In the genomic region with DNA sequence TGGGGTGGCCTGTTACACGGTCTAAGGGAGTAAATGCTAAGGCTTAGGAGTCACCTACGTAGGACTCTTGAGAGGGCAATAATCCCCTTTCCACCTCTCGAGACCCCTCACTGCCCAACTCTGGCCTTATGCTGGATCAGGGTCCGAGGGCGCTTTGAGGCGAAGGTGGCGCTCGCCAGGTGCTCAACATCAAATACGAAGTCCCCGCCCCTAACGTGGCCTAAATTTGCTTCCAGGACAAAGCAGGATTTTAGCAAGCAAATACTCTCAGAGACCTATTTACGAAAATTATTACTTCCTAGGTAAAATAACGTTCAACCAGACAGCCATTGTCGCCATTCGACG, we compare ENCODE assay signal across 8 cellular contexts. TPM values are rescaled to one million over a fixed set of nuclear protein-coding genes. Genes with fewer than 3 reads are reported as not detected.
DNase-seq lines count a peak whose midpoint lies in the region; ATAC-seq and TF ChIP-seq lines count a peak whose summit lies in the region.

No MANE protein-coding gene starts in this region.

- no peaks in the 10 kb centered on the region for H3K9me3 ChIP-seq in skeletal muscle tissue (ENCODE audit: control insufficient read depth in 3 of 3, low read length in 3 of 3)

- H3K4me3 Mint-ChIP-seq in GM23338 (peak overlapping the region; percentile 95), T-cell (peak overlapping the region; percentile 88 to 99 (median 96))

- CTCF ChIA-PET in T-cell (lab: Charles Lee): interaction anchor here in 1 of 2 donors (1.0 to 1.4 kb wide), 3 partner anchors 10 to 560 kb away, joined by 3 to 6 read pairs (median 4); no protein-coding TSS in a partner anchor

- ATAC-seq in GM23338 (no peak), T-cell (replicated peaks in 1 of 4) (no peak), GM21528 (IDR thresholded peaks at IDR 0.05; ENCODE audit: low FRiP score, unreplicated experiment) (no peak), GM18867 (IDR thresholded peaks at IDR 0.05; ENCODE audit: unreplicated experiment) (no peak), HG03175 (IDR thresholded peaks at IDR 0.05; ENCODE audit: unreplicated experiment) (no peak), GM19463 (IDR thresholded peaks at IDR 0.05; ENCODE audit: unreplicated experiment) (no peak)

- peaks cover 35% of the 10 kb centered on the region for H3K79me2 ChIP-seq in GM23338 (replicated peaks; ENCODE audit: insufficient read depth)

- TF ChIP-seq CTCF in GM23338 (conservative IDR thresholded peaks at IDR 0.05; ENCODE audit: low read depth in 2 of 2): no peak
- TF ChIP-seq CTCF in foreskin fibroblast (IDR thresholded peaks at IDR 0.05; ENCODE audit: low read depth, low read length): no peak

- H3K4me3 ChIP-seq in GM23338 (peak overlapping the region; percentile 62), foreskin fibroblast (ENCODE audit: low read depth in 1 of 2, low read length in 2 of 2) (peak overlapping the region; percentile 96 to 97), skeletal muscle tissue (ENCODE audit: low read length in 3 of 3) (peak overlapping the region; percentile 95 to 99 (median 99))

- H3K4me1 ChIP-seq in GM23338 (ENCODE audit: insufficient read depth) (peaks cover 27% of the 10 kb centered on the region), skeletal muscle tissue (ENCODE audit: control insufficient read depth in 3 of 3, insufficient read depth in 3 of 3, low read length in 3 of 3) (peaks cover 16 to 25% (median 22%) of the 10 kb centered on the region in 3 donors)

- POLR2A ChIA-PET in T-cell (lab: Charles Lee): interaction anchor here in 1 of 2 donors (0.7 to 1.2 kb wide), 3 partner anchors 8 to 1127 kb away, joined by 3 to 5 read pairs (median 4); no protein-coding TSS in a partner anchor

- H3K36me3 Mint-ChIP-seq in GM23338 (ENCODE audit: low read depth): no peaks in the 10 kb centered on the region; the same call in 1 of the 3 replicates
- H3K36me3 Mint-ChIP-seq in T-cell: peaks cover 4% of the 10 kb centered on the region

- peaks cover 8% of the 10 kb centered on the region; the same call in 1 of the 2 replicates for H4K20me1 ChIP-seq in GM23338 (replicated peaks; ENCODE audit: insufficient read depth)

- H3K4me1 Mint-ChIP-seq in GM23338 (peaks cover 33% of the 10 kb centered on the region), T-cell (peaks cover 46 to 57% (median 49%) of the 10 kb centered on the region in 3 donors)

- H2AFZ ChIP-seq in GM23338: peak overlapping the region; percentile 77

- peak overlapping the region; percentile 79 for H3K4me2 ChIP-seq in GM23338

- H3K27me3 Mint-ChIP-seq in GM23338 (ENCODE audit: insufficient read depth, low read depth, poor library complexity) (peaks cover 16% of the 10 kb centered on the region), T-cell (no peaks in the 10 kb centered on the region)

- peaks cover 4% of the 10 kb centered on the region; the same call in 2 of the 3 replicates for H3K9me3 Mint-ChIP-seq in GM23338
- no peaks in the 10 kb centered on the region for H3K9me3 Mint-ChIP-seq in T-cell

- no peaks in the 10 kb centered on the region for H3F3A ChIP-seq in GM23338 (replicated peaks; ENCODE audit: low read depth)

- no peaks in the 10 kb centered on the region for H3K9me2 ChIP-seq in GM23338 (ENCODE audit: insufficient read depth)

- peak overlapping the region; percentile 73 for H3K27ac ChIP-seq in GM23338 (ENCODE audit: low read depth)
- peak overlapping the region; percentile 93 for H3K27ac ChIP-seq in skeletal muscle tissue (ENCODE audit: low read depth, low read length)

- H3K27ac Mint-ChIP-seq in GM23338 (peak overlapping the region; percentile 94), T-cell (peak overlapping the region; percentile 96 to 99)

- no peak for DNase-seq in GM23338 (ENCODE audit: low spot score)
- DNase-seq in T-cell: peak in 1 of 34 experiments; percentile 2
- DNase-seq in foreskin fibroblast: no peak

- H3K9ac ChIP-seq in skeletal muscle tissue (ENCODE audit: low read depth in 1 of 3, low read length in 3 of 3): peak overlapping the region; percentile 95 to 97 (median 97)

- H3K36me3 ChIP-seq in GM23338 (ENCODE audit: insufficient read depth): no peaks in the 10 kb centered on the region
- H3K36me3 ChIP-seq in skeletal muscle tissue (ENCODE audit: control insufficient read depth in 3 of 3, insufficient read depth in 3 of 3, low read length in 3 of 3): no peaks in the 10 kb centered on the region

- H3K27me3 ChIP-seq in GM23338 (ENCODE audit: insufficient read depth) (peaks cover 7% of the 10 kb centered on the region; the same call in 1 of the 2 replicates), skeletal muscle tissue (ENCODE audit: control insufficient read depth in 3 of 3, insufficient read depth in 3 of 3, low read length in 3 of 3) (no peaks in the 10 kb centered on the region)

TF ChIP-seq in GM23338, 12 proteins besides CTCF, POLR2A, EP300 and RAD21:
- TF ChIP-seq JUNB (IDR thresholded peaks at IDR 0.05; ENCODE audit: unreplicated experiment) (no peak), ZNF114 (CRISPR knock-in tag; IDR thresholded peaks at IDR 0.05) (peak; percentile 67; the same call in 1 of the 2 replicates)
TF ChIP-seq in GM23338: peak in this region for 1.

RNA-seq across cellular contexts. Expression of a gene that starts 0.4 kb away (rescaled TPM):
- 31.0 and 38.0 TPM in 2 replicates for total RNA-seq in GM23338 (2014; rRNA removed; shearing (Covaris generic))
- 9.9 and 11.0 TPM in 2 replicates for polyA plus RNA-seq in GM23338 (2016; fragmentation: Nextera tagmentation; extraction: Ambion mirVana)
- total RNA-seq in T-cell (10 to 100 TPM; 46.4 to 57.4 (median 54.1) TPM), skeletal muscle tissue (8.4 TPM)

RNA-seq across cellular contexts. Expression of a gene that starts 50.3 kb away (rescaled TPM):
- total RNA-seq in GM23338 (2014; rRNA removed; shearing (Covaris generic)): 0.23 and 1.0 TPM in 2 replicates
- polyA plus RNA-seq in GM23338 (2016; fragmentation: Nextera tagmentation; extraction: Ambion mirVana): 0.21 and 0.26 TPM in 2 replicates
- total RNA-seq in T-cell (not detected), skeletal muscle tissue (not detected)

RNA-seq across cellular contexts. Expression of a gene that starts 52.6 kb away (rescaled TPM):
- 0.31 TPM in 1 of 2 replicates, not detected in the other for total RNA-seq in GM23338 (2014; rRNA removed; shearing (Covaris generic))
- polyA plus RNA-seq in GM23338 (2016; fragmentation: Nextera tagmentation; extraction: Ambion mirVana): not detected in 2 replicates
- total RNA-seq in T-cell (not detected), skeletal muscle tissue (2.1 TPM)
